ENCODE assay signal across 8 cellular contexts in the genomic region with DNA sequence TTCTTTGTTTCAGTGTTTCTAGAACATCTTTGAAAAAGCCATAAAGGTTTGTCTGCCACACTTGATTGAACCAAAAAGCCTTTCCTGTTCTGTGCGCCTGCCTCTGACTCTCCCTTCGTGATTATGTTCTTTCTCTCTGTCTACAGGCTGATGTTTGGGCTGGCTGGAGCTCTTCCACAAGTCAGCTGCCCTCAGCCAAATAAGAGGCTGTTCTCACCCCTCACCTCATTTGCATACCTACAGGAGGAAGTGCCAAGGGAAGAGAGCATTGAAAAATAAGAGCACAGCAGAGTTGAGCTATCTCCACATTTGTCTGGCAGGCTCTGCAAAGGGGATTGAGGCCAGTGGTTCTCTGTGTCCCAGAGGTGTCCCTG. TPM values are rescaled to one million over a fixed set of nuclear protein-coding genes. Genes with fewer than 3 reads are reported as not detected.
DNase-seq lines count a peak whose midpoint lies in the region; ATAC-seq and TF ChIP-seq lines count a peak whose summit lies in the region.

No MANE protein-coding gene starts in this region.

- H3K9me3 Mint-ChIP-seq in activated T-helper 17 cell treated with anti-CD3 and anti-CD28 coated beads, Interleukin-2, amount 50 U/mL, for 72 hours: no peaks in the 10 kb centered on the region

- peak; percentile 37 for ATAC-seq in GM19467 (IDR thresholded peaks at IDR 0.05; ENCODE audit: unreplicated experiment)
- peak; percentile 58 for ATAC-seq in HG03432 (IDR thresholded peaks at IDR 0.05; ENCODE audit: unreplicated experiment)
- peak; percentile 61 for ATAC-seq in activated T-helper 17 cell treated with anti-CD3 and anti-CD28 coated beads, Interleukin-2, amount 50 U/mL, for 72 hours (replicated peaks)

- no peak for TF ChIP-seq CTCF in GM06990 (IDR thresholded peaks at IDR 0.05; ENCODE audit: insufficient read depth, low read length, poor library complexity, severe bottlenecking)

- H3K4me3 ChIP-seq in GM06990 (replicated peaks; ENCODE audit: low read depth, low read length): no peak overlapping the region; the same call in 1 of the 2 replicates

- peaks cover 20% of the 10 kb centered on the region for H3K36me3 ChIP-seq in GM06990 (ENCODE audit: control insufficient read depth, insufficient read depth, low read length)

- no peaks in the 10 kb centered on the region for H3K27me3 ChIP-seq in GM06990 (replicated peaks; ENCODE audit: control insufficient read depth, insufficient read depth, low read length)

- no peaks in the 10 kb centered on the region for H3K27me3 Mint-ChIP-seq in activated T-helper 17 cell treated with anti-CD3 and anti-CD28 coated beads, Interleukin-2, amount 50 U/mL, for 72 hours

- H3K36me3 Mint-ChIP-seq in activated T-helper 17 cell treated with anti-CD3 and anti-CD28 coated beads, Interleukin-2, amount 50 U/mL, for 72 hours (ENCODE audit: low read depth): peaks cover 22% of the 10 kb centered on the region

- DNase-seq in GM06990 (ENCODE audit: extremely low read depth, insufficient read length): peak; percentile 61
- DNase-seq in pons (ENCODE audit: low spot score): peak; percentile 78
- DNase-seq in dedifferentiated amniotic fluid mesenchymal stem cell (ENCODE audit: extremely low spot score): no peak
- no peak for DNase-seq in GOT3 (lab: John Stamatoyannopoulos, UW)
- DNase-seq in NCI-H2081 treated with DMSO at 0.1 percent for 48 hours (lab: John Stamatoyannopoulos, UW): no peak

- no peak overlapping the region for H3K27ac Mint-ChIP-seq in activated T-helper 17 cell treated with anti-CD3 and anti-CD28 coated beads, Interleukin-2, amount 50 U/mL, for 72 hours

- peaks cover 18% of the 10 kb centered on the region for H3K4me1 Mint-ChIP-seq in activated T-helper 17 cell treated with anti-CD3 and anti-CD28 coated beads, Interleukin-2, amount 50 U/mL, for 72 hours

- H3K4me3 Mint-ChIP-seq in activated T-helper 17 cell treated with anti-CD3 and anti-CD28 coated beads, Interleukin-2, amount 50 U/mL, for 72 hours: no peak overlapping the region

RNA-seq across cellular contexts. Expression of gene INPP5D, which starts 15.8 kb away (rescaled TPM):
- 10 to 100 TPM; 81.6 to 89.8 TPM for total RNA-seq in activated T-helper 17 cell treated with anti-CD3 and anti-CD28 coated beads, Interleukin-2, amount 50 U/mL, for 72 hours

RNA-seq across cellular contexts. Expression of gene NEU2, which starts 43.5 kb away (rescaled TPM):
- total RNA-seq in activated T-helper 17 cell treated with anti-CD3 and anti-CD28 coated beads, Interleukin-2, amount 50 U/mL, for 72 hours: not detected

Comparison
In these comparisons a context has a peak if more than half of its experiments do, and no peak if none do; other contexts are left out.
1. DNase-seq: peak in GM06990 (single experiment) and pons (single experiment); none in dedifferentiated amniotic fluid mesenchymal stem cell (single experiment), GOT3 (single experiment) and NCI-H2081 treated with DMSO at 0.1 percent for 48 hours (single experiment).
2. Peak in every context shown above with its lines, with median percentiles within 50 percentile points of each other: ATAC-seq.